Comparison of ENCODE assay signal across 11 cellular contexts in the genomic region with DNA sequence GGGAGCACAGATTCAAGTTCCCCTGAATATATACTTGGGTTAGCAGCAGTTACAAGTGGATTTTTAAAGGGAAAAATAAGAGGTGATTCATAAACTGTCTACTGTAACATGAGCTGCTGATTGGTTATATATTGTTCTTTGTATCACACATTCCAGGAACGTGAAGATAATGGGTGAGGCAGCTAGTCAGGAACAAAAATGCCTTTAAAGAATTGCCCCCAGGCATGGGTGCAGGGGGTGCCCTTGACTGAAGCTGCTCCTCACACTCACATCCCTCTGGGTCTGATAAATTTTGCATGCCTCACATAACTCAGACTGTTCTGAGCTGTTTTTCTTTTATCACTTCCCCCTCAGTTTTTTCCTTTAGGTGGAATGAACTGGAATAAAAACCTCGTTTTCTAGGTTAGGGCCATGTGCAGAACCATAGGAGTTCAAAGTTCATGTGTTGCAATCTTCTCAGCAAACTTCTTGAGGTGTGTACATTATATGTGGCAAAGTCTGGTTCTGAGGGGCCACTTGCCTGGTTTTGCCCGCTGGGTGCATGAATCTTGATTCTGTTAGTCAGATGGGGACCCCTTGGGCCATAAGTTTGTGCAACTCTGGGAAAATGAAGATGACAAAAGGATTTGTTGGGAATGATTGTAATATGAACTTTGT. TPM values are rescaled to one million over a fixed set of nuclear protein-coding genes. Genes with fewer than 3 reads are reported as not detected.
DNase-seq lines count a peak whose midpoint lies in the region; ATAC-seq, FAIRE-seq and TF ChIP-seq lines count a peak whose summit lies in the region.
"Had no signal": no experiment of that assay in that cellular context is flagged by ENCODE, and none has a peak within 500 bp of the region (broad histone marks: within the 10 kb centered on the region; RNA-seq: fewer than 3 reads in every experiment).

No MANE protein-coding gene starts in this region.

- DNase-seq in cardiac muscle cell (ENCODE audit: low read depth in 1 of 2, low spot score in 1 of 2) (peak; percentile 41 to 70), heart right ventricle (no peak), SK-N-MC (ENCODE audit: low read depth, low spot score) (peak; percentile 57), fibroblast of pulmonary artery (ENCODE audit: low read depth) (peak; percentile 65), urothelium cell line (ENCODE audit: low spot score) (peak; percentile 32), CD1c-positive myeloid dendritic cell (ENCODE audit: extremely low spot score) (no peak), HEK293T (ENCODE audit: extremely low spot score) (no peak)
- DNase-seq: activated CD4-positive, alpha-beta memory T cell treated with anti-CD3 and anti-CD28 coated beads for 36 hours; NCI-H446 had no signal

- H3K9me3 ChIP-seq in cardiac muscle cell (ENCODE audit: low read depth) (no peaks in the 10 kb centered on the region), heart right ventricle (no peaks in the 10 kb centered on the region), SK-N-MC (ENCODE audit: low read depth, low read length) (no peaks in the 10 kb centered on the region)

- H3K4me1 ChIP-seq in cardiac muscle cell (ENCODE audit: low read depth) (peaks cover 18% of the 10 kb centered on the region), heart right ventricle (no peaks in the 10 kb centered on the region)

- WGBS in heart right ventricle, 2 donors: 58 to 59% methylated on average over 3 of the region's 3 CpGs

- H3K27me3 ChIP-seq in cardiac muscle cell: no peaks in the 10 kb centered on the region
- H3K27me3 ChIP-seq in heart right ventricle: no peaks in the 10 kb centered on the region

- H3K4me3 ChIP-seq in cardiac muscle cell (no peak overlapping the region), heart right ventricle (no peak overlapping the region), SK-N-MC (peak overlapping the region; percentile 24), fibroblast of pulmonary artery (replicated peaks; ENCODE audit: low read depth, low read length) (no peak overlapping the region)

- H3K36me3 ChIP-seq in cardiac muscle cell: no peaks in the 10 kb centered on the region
- H3K36me3 ChIP-seq in heart right ventricle: peaks cover 0 to 4% (median 0%) of the 10 kb centered on the region in 9 donors
- H3K36me3 ChIP-seq in SK-N-MC (ENCODE audit: insufficient read depth, low read length): no peaks in the 10 kb centered on the region

- CTCF ChIA-PET in HEK293T (lab: Yijun Ruan, JAX): no interaction called here

- FAIRE-seq in urothelium cell line (lab: Jason Lieb, UNC): no peak
- FAIRE-seq: A204.1 had no signal

- H3K27ac ChIP-seq in cardiac muscle cell: no peak overlapping the region
- no peak overlapping the region for H3K27ac ChIP-seq in heart right ventricle
- peak overlapping the region; percentile 70 for H3K27ac ChIP-seq in SK-N-MC

- H3K9ac ChIP-seq in SK-N-MC (ENCODE audit: insufficient read length): no peak overlapping the region

- intact Hi-C loops in heart right ventricle (cut with DNase I): no loop called here

- ATAC-seq in heart right ventricle (no peak), HG02938 (IDR thresholded peaks at IDR 0.05; ENCODE audit: unreplicated experiment) (no peak)

- POLR2A ChIA-PET in HEK293T (lab: Yijun Ruan, JAX): no interaction called here

- no peak for TF ChIP-seq CTCF in cardiac muscle cell (IDR thresholded peaks at IDR 0.05; ENCODE audit: low read depth, low read length)
- TF ChIP-seq CTCF in heart right ventricle (IDR thresholded peaks at IDR 0.05): no peak
- no peak for TF ChIP-seq CTCF in fibroblast of pulmonary artery (IDR thresholded peaks at IDR 0.05; ENCODE audit: low read length, missing control alignments)

TF ChIP-seq in HEK293T, 16 proteins besides CTCF, POLR2A, EP300 and RAD21:
- no peak for TF ChIP-seq SUZ12 (IDR thresholded peaks at IDR 0.05)
- no peak for TF ChIP-seq HDGF (IDR thresholded peaks at IDR 0.05; ENCODE audit: borderline replicate concordance)
- TF ChIP-seq SP1 (IDR thresholded peaks at IDR 0.05): no peak

RNA-seq across cellular contexts. Expression of a gene that starts 21.1 kb away (rescaled TPM):
- 1.4 and 1.5 TPM in 2 replicates for total RNA-seq in cardiac muscle cell
- 1.6 and 1.7 TPM in 2 replicates for polyA plus RNA-seq in cardiac muscle cell
- total RNA-seq in heart right ventricle: under 1 TPM; 0.21 to 0.56 (median 0.39) TPM
- under 1 TPM; 0.25 to 0.59 TPM for polyA plus RNA-seq in heart right ventricle

Comparison
In these comparisons a context has a peak if more than half of its experiments do, and no peak if none do; other contexts are left out.
1. DNase-seq: peak in cardiac muscle cell (2 of 2), SK-N-MC (single experiment), fibroblast of pulmonary artery (single experiment) and urothelium cell line (single experiment); none in heart right ventricle (0 of 2), CD1c-positive myeloid dendritic cell (single experiment) and HEK293T (single experiment).